8 cellular contexts compared by ENCODE assay signal in the genomic region with DNA sequence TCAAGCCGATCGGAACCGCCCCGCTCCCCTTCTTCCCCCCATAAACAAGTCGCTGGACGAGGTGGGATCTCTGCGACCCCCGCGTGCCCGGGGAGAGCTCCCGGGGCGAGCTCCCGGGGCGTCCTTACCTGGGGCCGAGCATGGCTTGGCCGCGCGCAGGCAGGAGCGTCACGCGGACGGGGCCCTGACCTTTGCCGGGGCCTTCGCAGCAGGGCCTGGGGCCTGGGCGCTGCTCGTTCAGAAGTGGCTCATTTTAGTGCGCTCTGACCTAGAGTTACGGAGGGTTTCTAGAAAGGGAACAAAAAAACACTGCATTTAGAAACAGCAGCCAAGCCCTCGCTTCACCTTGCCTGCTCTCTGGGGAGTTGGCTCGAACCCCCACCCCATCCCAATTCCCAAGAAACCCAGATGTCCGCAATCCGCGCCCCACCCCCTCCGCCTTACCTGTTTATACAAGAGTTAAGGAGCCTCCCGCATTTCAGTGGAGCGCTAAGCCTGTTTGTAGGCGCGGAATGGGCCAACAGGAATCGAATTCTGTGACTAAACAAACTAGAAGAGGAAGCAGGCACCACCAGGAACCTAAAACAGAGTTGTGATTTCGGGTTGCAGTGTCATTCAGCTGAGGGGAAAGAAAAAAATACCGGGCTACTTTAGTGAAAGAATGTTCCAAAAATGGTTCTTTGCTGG. TPM values are rescaled to one million over a fixed set of nuclear protein-coding genes. Genes with fewer than 3 reads are reported as not detected.
DNase-seq lines count a peak whose midpoint lies in the region; ATAC-seq and TF ChIP-seq lines count a peak whose summit lies in the region.

No MANE protein-coding gene starts in this region.

- no peaks in the 10 kb centered on the region for H3K79me1 ChIP-seq in mesendoderm (ENCODE audit: low read length)

- H3K27me3 ChIP-seq in mesendoderm (ENCODE audit: insufficient read depth, low read length, poor library complexity) (no peaks in the 10 kb centered on the region), upper lobe of right lung (no peaks in the 10 kb centered on the region)

- peak overlapping the region; percentile 91 for H3K56ac ChIP-seq in mesendoderm (ENCODE audit: low read length)

- no CpG with 5 or more reads among the region's 41 CpGs for WGBS in mesendoderm (ENCODE audit: extremely low coverage, insufficient coverage, low lambda C conversion rate)

- H3K18ac ChIP-seq in mesendoderm (ENCODE audit: low read length): peak overlapping the region; percentile 98

- H3K27ac ChIP-seq in mesendoderm (ENCODE audit: low read depth, low read length) (peak overlapping the region; percentile 98), upper lobe of right lung (peak overlapping the region; percentile 93)

- ATAC-seq in GM21528 (IDR thresholded peaks at IDR 0.05; ENCODE audit: low FRiP score, unreplicated experiment) (peak; percentile 63), upper lobe of right lung (peak; percentile 81)

- H2BK120ac ChIP-seq in mesendoderm (ENCODE audit: low read depth, low read length): peak overlapping the region; percentile 48

- intact Hi-C loops in upper lobe of right lung (cut with DNase I): no loop called here

- peak overlapping the region; percentile 37 for H2BK15ac ChIP-seq in mesendoderm (replicated peaks; ENCODE audit: low read depth)

- H4K8ac ChIP-seq in mesendoderm (ENCODE audit: low read depth, low read length): no peak overlapping the region

- peaks cover 18% of the 10 kb centered on the region for H3K79me2 ChIP-seq in mesendoderm (ENCODE audit: control insufficient read depth, insufficient read depth, low read length)

- no peaks in the 10 kb centered on the region for H3K36me3 ChIP-seq in mesendoderm (ENCODE audit: control insufficient read depth, insufficient read depth, low read length)
- H3K36me3 ChIP-seq in upper lobe of right lung: no peaks in the 10 kb centered on the region

- H3K9ac ChIP-seq in mesendoderm (ENCODE audit: low read length): peak overlapping the region; percentile 60

- H3K9me3 ChIP-seq in upper lobe of right lung: no peaks in the 10 kb centered on the region

- DNase-seq in HuH-7.5 (ENCODE audit: low spot score): peak; percentile 37
- peak; percentile 61 for DNase-seq in cerebellar cortex (ENCODE audit: low spot score)
- DNase-seq in mesendoderm: peak; percentile 86
- DNase-seq in upper lobe of right lung: peak; percentile 91
- no peak for DNase-seq in A172 (ENCODE audit: low spot score)
- DNase-seq in stimulated activated CD4-positive, alpha-beta T cell treated with anti-CD3 and anti-CD28 coated beads, Interleukin-1b, Interleukin-23, amount 100 ng/mL, for 48 hours: no peak

- no peak for TF ChIP-seq CTCF in GM12875 (IDR thresholded peaks at IDR 0.05; ENCODE audit: borderline replicate concordance, insufficient read depth, low read depth, low read length)
- no peak for TF ChIP-seq CTCF in upper lobe of right lung (IDR thresholded peaks at IDR 0.05)

- H3K4me3 ChIP-seq in GM12875 (ENCODE audit: low read depth, low read length) (peak overlapping the region; percentile 89), mesendoderm (ENCODE audit: low read length) (peak overlapping the region; percentile 42), upper lobe of right lung (peak overlapping the region; percentile 67)

- H3K4ac ChIP-seq in mesendoderm (ENCODE audit: low read depth, low read length): peak overlapping the region; percentile 46

- no peak overlapping the region for H3K23ac ChIP-seq in mesendoderm (ENCODE audit: low read length)

- H3K4me1 ChIP-seq in mesendoderm (ENCODE audit: control insufficient read depth, low read depth, low read length) (peaks cover 9% of the 10 kb centered on the region), upper lobe of right lung (peaks cover 13% of the 10 kb centered on the region)

- peak overlapping the region; percentile 68 for H3K4me2 ChIP-seq in mesendoderm (ENCODE audit: low read length)

- H2AK5ac ChIP-seq in mesendoderm (ENCODE audit: low read length): no peak overlapping the region

- peak overlapping the region; percentile 47 for H2BK5ac ChIP-seq in mesendoderm (ENCODE audit: low read length)

- H4K5ac ChIP-seq in mesendoderm (ENCODE audit: low read length): peak overlapping the region; percentile 5

RNA-seq across cellular contexts. Expression of a gene that starts 0.8 kb away (rescaled TPM):
- 50.9 TPM for polyA plus RNA-seq in mesendoderm (2013, experiment 1 of 2)
- polyA plus RNA-seq in mesendoderm (2013, experiment 2 of 2): 51.8 TPM
- 105 TPM for total RNA-seq in upper lobe of right lung
- 2.8 and 4.9 TPM in 2 replicates for total RNA-seq in A172 (2014; rRNA removed; shearing (Covaris generic))

Comparison
In these comparisons a context has a peak if more than half of its experiments do, and no peak if none do; other contexts are left out.
1. DNase-seq: peak in HuH-7.5 (single experiment), cerebellar cortex (single experiment), mesendoderm (single experiment) and upper lobe of right lung (single experiment); none in A172 (single experiment) and stimulated activated CD4-positive, alpha-beta T cell treated with anti-CD3 and anti-CD28 coated beads, Interleukin-1b, Interleukin-23, amount 100 ng/mL, for 48 hours (single experiment).
2. RNA of a gene that starts 0.8 kb away (total RNA-seq): 105 TPM in upper lobe of right lung (single experiment); 2.8 to 4.9 TPM in A172; every median in the first group is over 10 times any median in the second.
3. Peak in every context shown above with its lines, with median percentiles within 50 percentile points of each other: H3K4me3 ChIP-seq.